Comparison of ENCODE assay signal across 20 cellular contexts in genomic region chr1:12413664-12414410, GRCh38.
"Had no signal": no experiment of that assay in that cellular context is flagged by ENCODE, and none has a peak within 500 bp of the region (broad histone marks: within the 10 kb centered on the region; RNA-seq: fewer than 3 reads in every experiment).

No MANE protein-coding gene starts in this region.

- H3K4me3 ChIP-seq: cardiac muscle cell, hepatocyte, left lung, prostate gland, stomach, testis, upper lobe of right lung had no signal

- DNase-seq: activated B cell treated with CpG ODN at 0.5 μM for 24 hours; activated CD4-positive, alpha-beta T cell treated with anti-CD3 and anti-CD28 coated beads for 48 hours; activated CD8-positive, alpha-beta memory T cell treated with anti-CD3 and anti-CD28 coated beads, Interleukin-2, amount 50 U/mL, for 48 hours; activated naive CD4-positive, alpha-beta T cell treated with Interleukin-2 at 50 U/mL for 16 hours; endodermal cell; erythroblast; left lung; mesendoderm; right cardiac atrium; small intestine; stimulated activated CD4-positive, alpha-beta T cell treated with anti-CD3 and anti-CD28 coated beads, Interleukin-4, amount 100 ng/mL, for 4 hours; stimulated activated CD8-positive, alpha-beta memory T cell treated with anti-CD3 and anti-CD28 coated beads, Interleukin-4, amount 100 ng/mL, for 48 hours; stomach; SW 1271; testis; upper lobe of right lung had no signal

- H3K27ac Mint-ChIP-seq: activated B cell treated with CpG ODN at 0.5 μM for 24 hours, endodermal cell had no signal

- H3K9me3 ChIP-seq: left lung, prostate gland, testis, upper lobe of right lung had no signal

- H3K27me3 Mint-ChIP-seq: activated B cell treated with CpG ODN at 0.5 μM for 24 hours had no signal

- ATAC-seq: left lung, right cardiac atrium, upper lobe of right lung had no signal

- H3K27me3 ChIP-seq: cardiac muscle cell, hepatocyte, left lung, stomach, testis, upper lobe of right lung had no signal

- H3K4me3 Mint-ChIP-seq: activated B cell treated with CpG ODN at 0.5 μM for 24 hours; endodermal cell; T-helper 2 cell treated with Interferon-gamma antibody and Interleukin-4, amounts not matched to agents 5 μg/mL and 100 μg/mL, for 36 hours had no signal

- H3K4me1 ChIP-seq: testis, upper lobe of right lung had no signal

- H3K36me3 ChIP-seq: prostate gland had no signal

- H3K27ac ChIP-seq: cardiac muscle cell, hepatocyte, left lung, prostate gland, stomach, testis, upper lobe of right lung had no signal
